In genomic region chr20:10561302-10561701, GRCh38 we compare ENCODE assay signal across 27 cellular contexts.
"Had no signal": no experiment of that assay in that cellular context is flagged by ENCODE, and none has a peak within 500 bp of the region (broad histone marks: within the 10 kb centered on the region; RNA-seq: fewer than 3 reads in every experiment).

No MANE protein-coding gene starts in this region.

- ATAC-seq: left colon; left lung; lower lobe of right lung; natural killer cell; right cardiac atrium; stimulated activated effector memory CD8-positive, alpha-beta T cell treated with anti-CD3 and anti-CD28 coated beads, Interleukin-12 subunit alpha, Interleukin-12 subunit beta, amount 100 ng/mL, for 72 hours had no signal

- H3K4me2 ChIP-seq: neural progenitor cell had no signal

- H3K4me3 Mint-ChIP-seq: immature natural killer cell; naive B cell; natural killer cell; nephron progenitor cell; neural progenitor cell; stimulated activated effector memory CD8-positive, alpha-beta T cell treated with anti-CD3 and anti-CD28 coated beads, Interleukin-12 subunit alpha, Interleukin-12 subunit beta, amount 100 ng/mL, for 72 hours; stimulated activated naive CD8-positive, alpha-beta T cell treated with anti-CD3 and anti-CD28 coated beads, Interleukin-15, Interleukin-2, amounts not matched to agents 100 ng/mL and 50 ng/mL, for 24 hours; type B pancreatic cell had no signal

- H3K27me3 ChIP-seq: left lung, neural progenitor cell, neutrophil, ovary, sigmoid colon, spleen, tibial nerve, uterus had no signal

- H3K9ac ChIP-seq: neural progenitor cell had no signal

- H3K36me3 Mint-ChIP-seq: natural killer cell; stimulated activated effector memory CD8-positive, alpha-beta T cell treated with anti-CD3 and anti-CD28 coated beads, Interleukin-12 subunit alpha, Interleukin-12 subunit beta, amount 100 ng/mL, for 72 hours had no signal

- H3K36me3 ChIP-seq: left lung, lower lobe of right lung, neutrophil, ovary, sigmoid colon, uterus had no signal

- H2AFZ ChIP-seq: neural progenitor cell had no signal

- DNase-seq: hypothalamus; immature natural killer cell; kidney; left colon; left lung; lower lobe of right lung; mammary epithelial cell; mesenchymal stem cell; naive B cell; natural killer cell; nephron progenitor cell; occipital lobe; ovary; right cardiac atrium; sigmoid colon; small intestine; spleen; stimulated activated CD4-positive, alpha-beta T cell treated with anti-CD3 and anti-CD28 coated beads, Interleukin-4, amount 100 ng/mL, for 24 hours; stimulated activated naive CD4-positive, alpha-beta T cell; uterus had no signal

- H3K9me3 Mint-ChIP-seq: natural killer cell; stimulated activated effector memory CD8-positive, alpha-beta T cell treated with anti-CD3 and anti-CD28 coated beads, Interleukin-12 subunit alpha, Interleukin-12 subunit beta, amount 100 ng/mL, for 72 hours; stimulated activated naive CD8-positive, alpha-beta T cell treated with anti-CD3 and anti-CD28 coated beads, Interleukin-15, Interleukin-2, amounts not matched to agents 100 ng/mL and 50 ng/mL, for 24 hours had no signal

- H3K9me3 ChIP-seq: left lung, lower lobe of right lung, neutrophil, ovary, sigmoid colon, spleen, uterus had no signal

- H3K4me1 Mint-ChIP-seq: naive B cell had no signal

- H3K4me1 ChIP-seq: uterus had no signal

- H3K27ac ChIP-seq: left lung, lower lobe of right lung, neural progenitor cell, neutrophil, ovary, sigmoid colon, spleen, tibial nerve, uterus had no signal

- FAIRE-seq: kidney, small intestine had no signal

- H3K27me3 Mint-ChIP-seq: naive B cell; progenitor cell of endocrine pancreas; stimulated activated naive CD8-positive, alpha-beta T cell treated with anti-CD3 and anti-CD28 coated beads, Interleukin-15, Interleukin-2, amounts not matched to agents 100 ng/mL and 50 ng/mL, for 24 hours; type B pancreatic cell had no signal

- H3K4me3 ChIP-seq: left lung, lower lobe of right lung, neural progenitor cell, ovary, sigmoid colon, spleen, tibial nerve, uterus had no signal

- H3K27ac Mint-ChIP-seq: nephron progenitor cell; neural progenitor cell; progenitor cell of endocrine pancreas; stimulated activated effector memory CD8-positive, alpha-beta T cell treated with anti-CD3 and anti-CD28 coated beads, Interleukin-12 subunit alpha, Interleukin-12 subunit beta, amount 100 ng/mL, for 72 hours; stimulated activated naive CD8-positive, alpha-beta T cell treated with anti-CD3 and anti-CD28 coated beads, Interleukin-15, Interleukin-2, amounts not matched to agents 100 ng/mL and 50 ng/mL, for 24 hours; type B pancreatic cell had no signal
